ENCODE assay signal across 8 cellular contexts in genomic region chr19:9834726-9835506, GRCh38. TPM values are rescaled to one million over a fixed set of nuclear protein-coding genes. Genes with fewer than 3 reads are reported as not detected.
DNase-seq lines count a peak whose midpoint lies in the region; ATAC-seq, FAIRE-seq and TF ChIP-seq lines count a peak whose summit lies in the region.

Gene PIN1 (plus strand): TSS chr19:9835318. CDS start chr19:9835345, 27 bp downstream.

- peak; percentile 98 for DNase-seq in Caco-2
- DNase-seq in HTR-8/SVneo (ENCODE audit: insufficient read length, low spot score), result peak; percentile 99
- peak; percentile 99 for DNase-seq in NOMO-1 treated with DMSO at 0.1 percent for 48 hours (lab: John Stamatoyannopoulos, UW; ENCODE audit: unreplicated experiment)
- peak; percentile 98 for DNase-seq in activated CD8-positive, alpha-beta memory T cell treated with anti-CD3 and anti-CD28 coated beads for 4 hours (ENCODE audit: low read depth in 2 of 2)
- DNase-seq in effector memory CD8-positive, alpha-beta T cell, result peak; percentile 99
- DNase-seq in memory B cell (ENCODE audit: low spot score in 2 of 2), result peak; percentile 97 to 99
- peak; percentile 99 for DNase-seq in stimulated activated CD8-positive, alpha-beta memory T cell treated with anti-CD3 and anti-CD28 coated beads, Interleukin-12 subunit alpha, Interleukin-12 subunit beta, amount 100 ng/mL, for 24 hours (ENCODE audit: extremely low read depth)

- peak; percentile 95 for ATAC-seq in GM21360 (IDR thresholded peaks at IDR 0.05; ENCODE audit: unreplicated experiment)
- peak; percentile 94 for ATAC-seq in effector memory CD8-positive, alpha-beta T cell (replicated peaks)
- peak; percentile 91 for ATAC-seq in memory B cell (ENCODE audit: low read depth)

- no peaks in the 10 kb centered on the region; the same call in 1 of the 2 replicates for H3K4me1 ChIP-seq in Caco-2

- intact Hi-C loops in Caco-2 (cut with micrococcal nuclease; ENCODE audit: unreplicated experiment), result loop anchor here (1.0 kb wide), 1 partner anchor 16 kb away; the partner anchor contains the start of gene FBXL12

- no peaks in the 10 kb centered on the region for H3K27me3 ChIP-seq in Caco-2 (replicated peaks; ENCODE audit: control insufficient read depth, insufficient read depth, low read length)

- peak; percentile 30 to 40 for TF ChIP-seq CTCF in Caco-2 (IDR thresholded peaks at IDR 0.05; ENCODE audit: insufficient read depth in 1 of 2, low read depth in 1 of 2, low read length in 1 of 2, severe bottlenecking in 1 of 2, unreplicated experiment in 1 of 2)

- peak within 1 kb of the TSS; percentile 84 for H3K4me3 Mint-ChIP-seq in Caco-2 (ENCODE audit: unreplicated experiment)
- peak within 1 kb of the TSS; percentile 87 to 89 for H3K4me3 Mint-ChIP-seq in effector memory CD8-positive, alpha-beta T cell
- peak within 1 kb of the TSS; percentile 98 for H3K4me3 Mint-ChIP-seq in memory B cell

- no peaks in the 10 kb centered on the region for H3K9me3 ChIP-seq in Caco-2

- POLR2A ChIA-PET in Caco-2 (lab: Charles Lee), result interaction anchor here (0.7 kb wide), 1 partner anchor 24 kb away, joined by 6 read pairs; no protein-coding TSS in a partner anchor

- H3K9me3 Mint-ChIP-seq in Caco-2 (ENCODE audit: unreplicated experiment), result no peaks in the 10 kb centered on the region
- no peaks in the 10 kb centered on the region for H3K9me3 Mint-ChIP-seq in effector memory CD8-positive, alpha-beta T cell
- no peaks in the 10 kb centered on the region for H3K9me3 Mint-ChIP-seq in memory B cell

- H3K27me3 Mint-ChIP-seq in Caco-2 (ENCODE audit: insufficient read depth, unreplicated experiment) (no peaks in the 10 kb centered on the region), memory B cell (no peaks in the 10 kb centered on the region)
- H3K27me3 Mint-ChIP-seq in effector memory CD8-positive, alpha-beta T cell, result no peaks in the 10 kb centered on the region

- H3K4me1 Mint-ChIP-seq in Caco-2 (ENCODE audit: low read depth, unreplicated experiment) (no peaks in the 10 kb centered on the region), memory B cell (peaks cover 12% of the 10 kb centered on the region)
- H3K4me1 Mint-ChIP-seq in effector memory CD8-positive, alpha-beta T cell (ENCODE audit: low read depth in 2 of 2), result peaks cover 16 to 17% of the 10 kb centered on the region in 2 donors

- H3K36me3 Mint-ChIP-seq in Caco-2 (ENCODE audit: insufficient read depth, unreplicated experiment), result peaks cover 24% of the 10 kb centered on the region
- H3K36me3 Mint-ChIP-seq in effector memory CD8-positive, alpha-beta T cell (ENCODE audit: insufficient read depth), result peaks cover 35% of the 10 kb centered on the region
- peaks cover 8% of the 10 kb centered on the region for H3K36me3 Mint-ChIP-seq in memory B cell

- H3K27ac Mint-ChIP-seq in Caco-2 (ENCODE audit: unreplicated experiment) (peak within 1 kb of the TSS; percentile 83), memory B cell (peak within 1 kb of the TSS; percentile 94)
- H3K27ac Mint-ChIP-seq in effector memory CD8-positive, alpha-beta T cell, result peak within 1 kb of the TSS; percentile 86 to 96

- peaks cover 6% of the 10 kb centered on the region for H3K36me3 ChIP-seq in Caco-2 (ENCODE audit: control insufficient read depth, insufficient read depth, low read length)

- CTCF ChIA-PET in Caco-2 (lab: Charles Lee), result interaction anchor here (0.6 kb wide), 1 partner anchor 71 kb away, joined by 5 read pairs; no protein-coding TSS in a partner anchor

- peak within 1 kb of the TSS; percentile 95 for H3K4me3 ChIP-seq in Caco-2 (ENCODE audit: low read depth, low read length)

- peak; percentile 82 for FAIRE-seq in HTR-8/SVneo (lab: Jason Lieb, UNC)

- no TSS peak for BruUV-seq in Caco-2 (replicated peaks; lab: Mats Ljungman, UMichigan)

RNA-seq across cellular contexts. Expression of gene PIN1, which starts in this region (rescaled TPM):
- 63.3 and 65.3 TPM in 2 replicates for total RNA-seq in Caco-2 (2022)

Comparison
In these comparisons a context has a peak if more than half of its experiments do, and no peak if none do; other contexts are left out.
1. Peak in every context shown above with its lines: DNase-seq, ATAC-seq and H3K4me3 ChIP-seq.